ENCODE assay signal across 8 cellular contexts in genomic region chrX:119990995-119991787, GRCh38. TPM values are rescaled to one million over a fixed set of nuclear protein-coding genes. Genes with fewer than 3 reads are reported as not detected.
DNase-seq lines count a peak whose midpoint lies in the region; ATAC-seq and TF ChIP-seq lines count a peak whose summit lies in the region.

No MANE protein-coding gene starts in this region.

- peaks cover 48% of the 10 kb centered on the region for H3K27me3 Mint-ChIP-seq in chondrocyte (ENCODE audit: low read depth)

- H3K4me3 ChIP-seq in neural cell (ENCODE audit: low read length), result peak overlapping the region; percentile 57

- H3K27me3 ChIP-seq in neural cell (ENCODE audit: insufficient read depth, low read depth, low read length), result peaks cover 88% of the 10 kb centered on the region

- no peak for TF ChIP-seq EP300 in neural cell (conservative IDR thresholded peaks at IDR 0.05; ENCODE audit: poor library complexity, severe bottlenecking)

- H3K79me2 ChIP-seq in neural cell (replicated peaks; ENCODE audit: insufficient read depth, low read length), result no peaks in the 10 kb centered on the region

- H3K36me3 Mint-ChIP-seq in chondrocyte (ENCODE audit: low read depth), result no peaks in the 10 kb centered on the region

- no peaks in the 10 kb centered on the region for H3K9me3 ChIP-seq in neural cell (ENCODE audit: low read length)

- peak overlapping the region; percentile 71 for H3K4me3 Mint-ChIP-seq in chondrocyte (ENCODE audit: unreplicated experiment)

- H3K9me3 Mint-ChIP-seq in chondrocyte (ENCODE audit: low read depth), result peaks cover 6% of the 10 kb centered on the region

- H3F3A ChIP-seq in neural cell (ENCODE audit: insufficient read depth, low read length, poor library complexity, severe bottlenecking), result no peaks in the 10 kb centered on the region

- no peak overlapping the region for H3K27ac Mint-ChIP-seq in chondrocyte (ENCODE audit: unreplicated experiment)

- H4K20me1 ChIP-seq in neural cell (ENCODE audit: insufficient read depth), result no peaks in the 10 kb centered on the region

- H2AFZ ChIP-seq in neural cell (ENCODE audit: low read depth, low read length), result no peak overlapping the region

- no peak overlapping the region for H3K4me2 ChIP-seq in neural cell (ENCODE audit: low read length)

- TF ChIP-seq CTCF in chondrocyte (IDR thresholded peaks at IDR 0.05) (no peak), neural cell (IDR thresholded peaks at IDR 0.05; ENCODE audit: poor library complexity, severe bottlenecking) (no peak)

- no peaks in the 10 kb centered on the region for H3K9me2 ChIP-seq in neural cell (ENCODE audit: insufficient read depth, low read length)

- intact Hi-C loops in posterior vena cava (cut with DNase I), result no loop called here

- ATAC-seq in HG02642 (IDR thresholded peaks at IDR 0.05; ENCODE audit: poor library complexity, unreplicated experiment) (peak; percentile 64), GM19455 (IDR thresholded peaks at IDR 0.05; ENCODE audit: unreplicated experiment) (no peak)

- no peak overlapping the region for H3K9ac ChIP-seq in neural cell (ENCODE audit: low read length)

- peak; percentile 54 for DNase-seq in ELF-1 (ENCODE audit: low read depth, low spot score)
- DNase-seq in chondrocyte (ENCODE audit: low spot score), result no peak
- no peak for DNase-seq in RPMI8226
- no peak for DNase-seq in posterior vena cava (ENCODE audit: low spot score)
- no peak for DNase-seq in NCI-H1930 (lab: John Stamatoyannopoulos, UW)

- H3K4me1 Mint-ChIP-seq in chondrocyte (ENCODE audit: low read depth), result peaks cover 9% of the 10 kb centered on the region

- no peak for TF ChIP-seq RAD21 in neural cell (conservative IDR thresholded peaks at IDR 0.05)

- no peak overlapping the region for H3K27ac ChIP-seq in neural cell (ENCODE audit: low read length)

- no peaks in the 10 kb centered on the region for H3K36me3 ChIP-seq in neural cell (ENCODE audit: insufficient read depth, low read length)

TF ChIP-seq in neural cell, 6 proteins besides CTCF, POLR2A, EP300 and RAD21:
- TF ChIP-seq POLR2AphosphoS5 (IDR thresholded peaks at IDR 0.05) (no peak), MXI1 (conservative IDR thresholded peaks at IDR 0.05; ENCODE audit: poor library complexity, severe bottlenecking) (no peak), TAF1 (IDR thresholded peaks at IDR 0.05; ENCODE audit: low read depth) (no peak), SMC3 (conservative IDR thresholded peaks at IDR 0.05; ENCODE audit: poor library complexity) (no peak), REST (IDR thresholded peaks at IDR 0.05; ENCODE audit: borderline replicate concordance) (no peak), EZH2 (IDR thresholded peaks at IDR 0.05; ENCODE audit: borderline replicate concordance, insufficient read depth, low read length, poor library complexity, severe bottlenecking) (no peak)

RNA-seq across cellular contexts. Expression of gene NKAP, which starts 47.6 kb away (rescaled TPM):
- total RNA-seq in chondrocyte (6.4 to 9.8 TPM (median 6.7 TPM) in 3 replicates), posterior vena cava (1 to 10 TPM; 5.9 to 8.4 TPM)
- 4.7 and 6.3 TPM in 2 replicates for polyA plus RNA-seq in neural cell
- 11.9 and 12.8 TPM in 2 replicates for polyA minus RNA-seq in neural cell
